ENCODE assay signal across 32 cellular contexts in genomic region chr4:87359258-87359657, GRCh38. TPM values are rescaled to one million over a fixed set of nuclear protein-coding genes. Genes with fewer than 3 reads are reported as not detected.
"Had no signal": no experiment of that assay in that cellular context is flagged by ENCODE, and none has a peak within 500 bp of the region (broad histone marks: within the 10 kb centered on the region; RNA-seq: fewer than 3 reads in every experiment).

No MANE protein-coding gene starts in this region.

- H3K4me3 ChIP-seq: adrenal gland, body of pancreas had no signal

- ATAC-seq: activated CD8-positive, alpha-beta T cell treated with anti-CD3 and anti-CD28 coated beads for 36 hours; activated naive CD8-positive, alpha-beta T cell treated with anti-CD3 and anti-CD28 coated beads, Interleukin-2, amount 50 U/mL, for 24 hours; activated T-cell treated with anti-CD3 and anti-CD28 coated beads, Interleukin-2, amount 50 U/mL, for 4 hours; body of pancreas; esophagus mucosa; WTC11 had no signal

- H3K9me3 ChIP-seq: adrenal gland, body of pancreas had no signal

- H3K27me3 Mint-ChIP-seq: activated CD4-positive, alpha-beta T cell treated with anti-CD3 and anti-CD28 coated beads, Interleukin-2, amount 10 ng/mL, durations not matched to agents 7 days and 5 days; activated CD8-positive, alpha-beta T cell treated with anti-CD3 and anti-CD28 coated beads for 36 hours; activated naive CD4-positive, alpha-beta T cell treated with anti-CD3 and anti-CD28 coated beads, Interleukin-2, amount 50 U/mL, for 24 hours; activated naive CD8-positive, alpha-beta T cell treated with anti-CD3 and anti-CD28 coated beads for 36 hours; activated naive CD8-positive, alpha-beta T cell treated with anti-CD3 and anti-CD28 coated beads, Interleukin-2, amount 50 U/mL, for 24 hours had no signal

- DNase-seq: activated CD4-positive, alpha-beta T cell treated with anti-CD3 and anti-CD28 coated beads for 1 hour; activated CD4-positive, alpha-beta T cell treated with anti-CD3 and anti-CD28 coated beads for 4 hours; activated CD4-positive, alpha-beta T cell treated with anti-CD3 and anti-CD28 coated beads, Interleukin-2, amount 10 ng/mL, durations not matched to agents 7 days and 5 days; activated CD4-positive, alpha-beta T cell treated with anti-CD3 and anti-CD28 coated beads, Interleukin-2, amount 50 U/mL, for 48 hours; activated CD8-positive, alpha-beta memory T cell treated with anti-CD3 and anti-CD28 coated beads for 24 hours; activated CD8-positive, alpha-beta T cell treated with anti-CD3 and anti-CD28 coated beads for 36 hours; activated effector memory CD4-positive, alpha-beta T cell treated with anti-CD3 and anti-CD28 coated beads, Interleukin-2, amount 50 U/mL, for 16 hours; activated naive CD4-positive, alpha-beta T cell treated with anti-CD3 and anti-CD28 coated beads for 36 hours; activated naive CD8-positive, alpha-beta T cell treated with anti-CD3 and anti-CD28 coated beads for 36 hours; activated naive CD8-positive, alpha-beta T cell treated with anti-CD3 and anti-CD28 coated beads, Interleukin-2, amount 50 U/mL, for 24 hours; activated T-cell treated with anti-CD3 and anti-CD28 coated beads, Interleukin-2, amount 50 U/mL, for 4 hours; adrenal gland; amygdala; aorta; body of pancreas; caudate nucleus; cortex of kidney; dermis blood vessel endothelial cell; effector CD4-positive, alpha-beta T cell; endodermal cell; foreskin fibroblast; glutamatergic neuron; T-helper 1 cell; T-helper 2 cell had no signal

- H3K27ac ChIP-seq: adrenal gland, VCaP had no signal

- H3K4me3 Mint-ChIP-seq: activated CD4-positive, alpha-beta T cell treated with anti-CD3 and anti-CD28 coated beads, Interleukin-2, amount 10 ng/mL, durations not matched to agents 7 days and 5 days; activated CD8-positive, alpha-beta T cell treated with anti-CD3 and anti-CD28 coated beads for 36 hours; activated naive CD4-positive, alpha-beta T cell treated with anti-CD3 and anti-CD28 coated beads for 36 hours; activated naive CD4-positive, alpha-beta T cell treated with anti-CD3 and anti-CD28 coated beads, Interleukin-2, amount 50 U/mL, for 24 hours; activated naive CD8-positive, alpha-beta T cell treated with anti-CD3 and anti-CD28 coated beads for 36 hours; activated naive CD8-positive, alpha-beta T cell treated with anti-CD3 and anti-CD28 coated beads, Interleukin-2, amount 50 U/mL, for 24 hours; activated T-cell treated with anti-CD3 and anti-CD28 coated beads, Interleukin-2, amount 50 U/mL, for 4 hours; endodermal cell; WTC11 had no signal

- FAIRE-seq: frontal cortex had no signal

- H3K27ac Mint-ChIP-seq: activated CD4-positive, alpha-beta T cell treated with anti-CD3 and anti-CD28 coated beads, Interleukin-2, amount 10 ng/mL, durations not matched to agents 7 days and 5 days; activated CD8-positive, alpha-beta T cell treated with anti-CD3 and anti-CD28 coated beads for 36 hours; activated naive CD4-positive, alpha-beta T cell treated with anti-CD3 and anti-CD28 coated beads for 36 hours; activated naive CD4-positive, alpha-beta T cell treated with anti-CD3 and anti-CD28 coated beads, Interleukin-2, amount 50 U/mL, for 24 hours; activated naive CD8-positive, alpha-beta T cell treated with anti-CD3 and anti-CD28 coated beads for 36 hours; activated naive CD8-positive, alpha-beta T cell treated with anti-CD3 and anti-CD28 coated beads, Interleukin-2, amount 50 U/mL, for 24 hours; activated T-helper 2 cell treated with anti-CD3 and anti-CD28 coated beads, Interferon-gamma antibody, Interleukin-2, Interleukin-4, amounts not matched to agents 10 μg/mL and 5 μg/mL and 100 μg/mL, durations not matched to agents 14 hours and 24 hours and 36 hours; endodermal cell; WTC11 had no signal

- H3K9me3 Mint-ChIP-seq: activated CD4-positive, alpha-beta T cell treated with anti-CD3 and anti-CD28 coated beads, Interleukin-2, amount 10 ng/mL, durations not matched to agents 7 days and 5 days; activated CD8-positive, alpha-beta T cell treated with anti-CD3 and anti-CD28 coated beads for 36 hours; activated naive CD4-positive, alpha-beta T cell treated with anti-CD3 and anti-CD28 coated beads for 36 hours; activated naive CD4-positive, alpha-beta T cell treated with anti-CD3 and anti-CD28 coated beads, Interleukin-2, amount 50 U/mL, for 24 hours; activated naive CD8-positive, alpha-beta T cell treated with anti-CD3 and anti-CD28 coated beads for 36 hours; activated naive CD8-positive, alpha-beta T cell treated with anti-CD3 and anti-CD28 coated beads, Interleukin-2, amount 50 U/mL, for 24 hours; activated T-cell treated with anti-CD3 and anti-CD28 coated beads, Interleukin-2, amount 50 U/mL, for 4 hours; activated T-helper 2 cell treated with anti-CD3 and anti-CD28 coated beads, Interferon-gamma antibody, Interleukin-2, Interleukin-4, amounts not matched to agents 10 μg/mL and 5 μg/mL and 100 μg/mL, durations not matched to agents 14 hours and 24 hours and 36 hours; endodermal cell; WTC11 had no signal

- H3K27me3 ChIP-seq: adrenal gland, body of pancreas had no signal

- H3K4me1 Mint-ChIP-seq: activated CD4-positive, alpha-beta T cell treated with anti-CD3 and anti-CD28 coated beads, Interleukin-2, amount 10 ng/mL, durations not matched to agents 7 days and 5 days; activated naive CD4-positive, alpha-beta T cell treated with anti-CD3 and anti-CD28 coated beads, Interleukin-2, amount 50 U/mL, for 24 hours; activated naive CD8-positive, alpha-beta T cell treated with anti-CD3 and anti-CD28 coated beads for 36 hours; activated naive CD8-positive, alpha-beta T cell treated with anti-CD3 and anti-CD28 coated beads, Interleukin-2, amount 50 U/mL, for 24 hours had no signal

RNA-seq across cellular contexts. Expression of gene HSD17B13, which starts 36.6 kb away (rescaled TPM):
- total RNA-seq: activated naive CD8-positive, alpha-beta T cell treated with anti-CD3 and anti-CD28 coated beads for 36 hours; activated T-cell treated with anti-CD3 and anti-CD28 coated beads, Interleukin-2, amount 50 U/mL, for 4 hours; chondrocyte; dermis blood vessel endothelial cell; epithelial cell of proximal tubule; esophagus mucosa; WTC11 had no signal
